1 cellular context compared by ENCODE assay signal in the genomic region with DNA sequence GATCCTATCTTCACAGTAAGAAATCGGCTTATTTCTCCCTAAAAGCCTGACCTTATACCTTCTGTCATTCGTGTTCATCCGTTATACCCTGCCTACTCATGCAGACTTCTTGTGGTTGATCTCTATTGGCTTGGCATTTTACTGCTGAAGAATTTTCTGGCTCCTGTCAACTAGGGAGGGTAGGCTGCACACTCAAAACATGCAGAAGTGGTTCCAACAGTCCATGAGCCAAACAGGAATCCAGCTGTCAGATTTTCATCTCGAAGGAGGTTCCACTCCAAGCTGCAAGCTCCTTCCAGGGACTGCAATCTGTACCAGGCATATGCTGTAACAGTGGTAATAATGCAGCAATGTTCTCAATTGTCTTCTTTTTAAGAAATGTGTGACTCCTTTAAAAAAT.
TF ChIP-seq lines count a peak whose summit lies in the region.

No MANE protein-coding gene starts in this region.

TF ChIP-seq in WTC11, 78 proteins besides CTCF, POLR2A, EP300 and RAD21 (continued from another document):
- TF ChIP-seq TEAD4 (CRISPR knock-in tag; IDR thresholded peaks at IDR 0.05) (no peak), ATF1 (CRISPR knock-in tag; IDR thresholded peaks at IDR 0.05) (no peak), ZNF219 (CRISPR knock-in tag; IDR thresholded peaks at IDR 0.05; ENCODE audit: borderline replicate concordance) (no peak), MYBL2 (CRISPR knock-in tag; IDR thresholded peaks at IDR 0.05) (no peak), GTF2I (CRISPR knock-in tag; conservative IDR thresholded peaks at IDR 0.05) (no peak), ZBTB21 (CRISPR knock-in tag; IDR thresholded peaks at IDR 0.05; ENCODE audit: borderline replicate concordance) (no peak), ETV6 (CRISPR knock-in tag; IDR thresholded peaks at IDR 0.05) (no peak), ZNF121 (CRISPR knock-in tag; IDR thresholded peaks at IDR 0.05) (no peak)
- TF ChIP-seq, protein P1, sequence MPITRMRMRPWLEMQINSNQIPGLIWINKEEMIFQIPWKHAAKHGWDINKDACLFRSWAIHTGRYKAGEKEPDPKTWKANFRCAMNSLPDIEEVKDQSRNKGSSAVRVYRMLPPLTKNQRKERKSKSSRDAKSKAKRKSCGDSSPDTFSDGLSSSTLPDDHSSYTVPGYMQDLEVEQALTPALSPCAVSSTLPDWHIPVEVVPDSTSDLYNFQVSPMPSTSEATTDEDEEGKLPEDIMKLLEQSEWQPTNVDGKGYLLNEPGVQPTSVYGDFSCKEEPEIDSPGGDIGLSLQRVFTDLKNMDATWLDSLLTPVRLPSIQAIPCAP (CRISPR knock-in tag; IDR thresholded peaks at IDR 0.05): no peak
- TF ChIP-seq, protein P2, sequence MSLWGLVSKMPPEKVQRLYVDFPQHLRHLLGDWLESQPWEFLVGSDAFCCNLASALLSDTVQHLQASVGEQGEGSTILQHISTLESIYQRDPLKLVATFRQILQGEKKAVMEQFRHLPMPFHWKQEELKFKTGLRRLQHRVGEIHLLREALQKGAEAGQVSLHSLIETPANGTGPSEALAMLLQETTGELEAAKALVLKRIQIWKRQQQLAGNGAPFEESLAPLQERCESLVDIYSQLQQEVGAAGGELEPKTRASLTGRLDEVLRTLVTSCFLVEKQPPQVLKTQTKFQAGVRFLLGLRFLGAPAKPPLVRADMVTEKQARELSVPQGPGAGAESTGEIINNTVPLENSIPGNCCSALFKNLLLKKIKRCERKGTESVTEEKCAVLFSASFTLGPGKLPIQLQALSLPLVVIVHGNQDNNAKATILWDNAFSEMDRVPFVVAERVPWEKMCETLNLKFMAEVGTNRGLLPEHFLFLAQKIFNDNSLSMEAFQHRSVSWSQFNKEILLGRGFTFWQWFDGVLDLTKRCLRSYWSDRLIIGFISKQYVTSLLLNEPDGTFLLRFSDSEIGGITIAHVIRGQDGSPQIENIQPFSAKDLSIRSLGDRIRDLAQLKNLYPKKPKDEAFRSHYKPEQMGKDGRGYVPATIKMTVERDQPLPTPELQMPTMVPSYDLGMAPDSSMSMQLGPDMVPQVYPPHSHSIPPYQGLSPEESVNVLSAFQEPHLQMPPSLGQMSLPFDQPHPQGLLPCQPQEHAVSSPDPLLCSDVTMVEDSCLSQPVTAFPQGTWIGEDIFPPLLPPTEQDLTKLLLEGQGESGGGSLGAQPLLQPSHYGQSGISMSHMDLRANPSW (CRISPR knock-in tag; conservative IDR thresholded peaks at IDR 0.05; ENCODE audit: low read depth): no peak
- TF ChIP-seq, protein P3, sequence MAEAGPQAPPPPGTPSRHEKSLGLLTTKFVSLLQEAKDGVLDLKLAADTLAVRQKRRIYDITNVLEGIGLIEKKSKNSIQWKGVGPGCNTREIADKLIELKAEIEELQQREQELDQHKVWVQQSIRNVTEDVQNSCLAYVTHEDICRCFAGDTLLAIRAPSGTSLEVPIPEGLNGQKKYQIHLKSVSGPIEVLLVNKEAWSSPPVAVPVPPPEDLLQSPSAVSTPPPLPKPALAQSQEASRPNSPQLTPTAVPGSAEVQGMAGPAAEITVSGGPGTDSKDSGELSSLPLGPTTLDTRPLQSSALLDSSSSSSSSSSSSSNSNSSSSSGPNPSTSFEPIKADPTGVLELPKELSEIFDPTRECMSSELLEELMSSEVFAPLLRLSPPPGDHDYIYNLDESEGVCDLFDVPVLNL (CRISPR knock-in tag; IDR thresholded peaks at IDR 0.05; ENCODE audit: borderline replicate concordance, low read depth): no peak
- TF ChIP-seq, protein P4, sequence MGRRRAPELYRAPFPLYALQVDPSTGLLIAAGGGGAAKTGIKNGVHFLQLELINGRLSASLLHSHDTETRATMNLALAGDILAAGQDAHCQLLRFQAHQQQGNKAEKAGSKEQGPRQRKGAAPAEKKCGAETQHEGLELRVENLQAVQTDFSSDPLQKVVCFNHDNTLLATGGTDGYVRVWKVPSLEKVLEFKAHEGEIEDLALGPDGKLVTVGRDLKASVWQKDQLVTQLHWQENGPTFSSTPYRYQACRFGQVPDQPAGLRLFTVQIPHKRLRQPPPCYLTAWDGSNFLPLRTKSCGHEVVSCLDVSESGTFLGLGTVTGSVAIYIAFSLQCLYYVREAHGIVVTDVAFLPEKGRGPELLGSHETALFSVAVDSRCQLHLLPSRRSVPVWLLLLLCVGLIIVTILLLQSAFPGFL (CRISPR knock-in tag; IDR thresholded peaks at IDR 0.05; ENCODE audit: borderline replicate concordance): no peak
- TF ChIP-seq, protein P5, sequence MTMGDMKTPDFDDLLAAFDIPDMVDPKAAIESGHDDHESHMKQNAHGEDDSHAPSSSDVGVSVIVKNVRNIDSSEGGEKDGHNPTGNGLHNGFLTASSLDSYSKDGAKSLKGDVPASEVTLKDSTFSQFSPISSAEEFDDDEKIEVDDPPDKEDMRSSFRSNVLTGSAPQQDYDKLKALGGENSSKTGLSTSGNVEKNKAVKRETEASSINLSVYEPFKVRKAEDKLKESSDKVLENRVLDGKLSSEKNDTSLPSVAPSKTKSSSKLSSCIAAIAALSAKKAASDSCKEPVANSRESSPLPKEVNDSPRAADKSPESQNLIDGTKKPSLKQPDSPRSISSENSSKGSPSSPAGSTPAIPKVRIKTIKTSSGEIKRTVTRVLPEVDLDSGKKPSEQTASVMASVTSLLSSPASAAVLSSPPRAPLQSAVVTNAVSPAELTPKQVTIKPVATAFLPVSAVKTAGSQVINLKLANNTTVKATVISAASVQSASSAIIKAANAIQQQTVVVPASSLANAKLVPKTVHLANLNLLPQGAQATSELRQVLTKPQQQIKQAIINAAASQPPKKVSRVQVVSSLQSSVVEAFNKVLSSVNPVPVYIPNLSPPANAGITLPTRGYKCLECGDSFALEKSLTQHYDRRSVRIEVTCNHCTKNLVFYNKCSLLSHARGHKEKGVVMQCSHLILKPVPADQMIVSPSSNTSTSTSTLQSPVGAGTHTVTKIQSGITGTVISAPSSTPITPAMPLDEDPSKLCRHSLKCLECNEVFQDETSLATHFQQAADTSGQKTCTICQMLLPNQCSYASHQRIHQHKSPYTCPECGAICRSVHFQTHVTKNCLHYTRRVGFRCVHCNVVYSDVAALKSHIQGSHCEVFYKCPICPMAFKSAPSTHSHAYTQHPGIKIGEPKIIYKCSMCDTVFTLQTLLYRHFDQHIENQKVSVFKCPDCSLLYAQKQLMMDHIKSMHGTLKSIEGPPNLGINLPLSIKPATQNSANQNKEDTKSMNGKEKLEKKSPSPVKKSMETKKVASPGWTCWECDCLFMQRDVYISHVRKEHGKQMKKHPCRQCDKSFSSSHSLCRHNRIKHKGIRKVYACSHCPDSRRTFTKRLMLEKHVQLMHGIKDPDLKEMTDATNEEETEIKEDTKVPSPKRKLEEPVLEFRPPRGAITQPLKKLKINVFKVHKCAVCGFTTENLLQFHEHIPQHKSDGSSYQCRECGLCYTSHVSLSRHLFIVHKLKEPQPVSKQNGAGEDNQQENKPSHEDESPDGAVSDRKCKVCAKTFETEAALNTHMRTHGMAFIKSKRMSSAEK (CRISPR knock-in tag; IDR thresholded peaks at IDR 0.05; ENCODE audit: borderline replicate concordance): no peak
